ENCODE assay signal across 8 cellular contexts in the genomic region with DNA sequence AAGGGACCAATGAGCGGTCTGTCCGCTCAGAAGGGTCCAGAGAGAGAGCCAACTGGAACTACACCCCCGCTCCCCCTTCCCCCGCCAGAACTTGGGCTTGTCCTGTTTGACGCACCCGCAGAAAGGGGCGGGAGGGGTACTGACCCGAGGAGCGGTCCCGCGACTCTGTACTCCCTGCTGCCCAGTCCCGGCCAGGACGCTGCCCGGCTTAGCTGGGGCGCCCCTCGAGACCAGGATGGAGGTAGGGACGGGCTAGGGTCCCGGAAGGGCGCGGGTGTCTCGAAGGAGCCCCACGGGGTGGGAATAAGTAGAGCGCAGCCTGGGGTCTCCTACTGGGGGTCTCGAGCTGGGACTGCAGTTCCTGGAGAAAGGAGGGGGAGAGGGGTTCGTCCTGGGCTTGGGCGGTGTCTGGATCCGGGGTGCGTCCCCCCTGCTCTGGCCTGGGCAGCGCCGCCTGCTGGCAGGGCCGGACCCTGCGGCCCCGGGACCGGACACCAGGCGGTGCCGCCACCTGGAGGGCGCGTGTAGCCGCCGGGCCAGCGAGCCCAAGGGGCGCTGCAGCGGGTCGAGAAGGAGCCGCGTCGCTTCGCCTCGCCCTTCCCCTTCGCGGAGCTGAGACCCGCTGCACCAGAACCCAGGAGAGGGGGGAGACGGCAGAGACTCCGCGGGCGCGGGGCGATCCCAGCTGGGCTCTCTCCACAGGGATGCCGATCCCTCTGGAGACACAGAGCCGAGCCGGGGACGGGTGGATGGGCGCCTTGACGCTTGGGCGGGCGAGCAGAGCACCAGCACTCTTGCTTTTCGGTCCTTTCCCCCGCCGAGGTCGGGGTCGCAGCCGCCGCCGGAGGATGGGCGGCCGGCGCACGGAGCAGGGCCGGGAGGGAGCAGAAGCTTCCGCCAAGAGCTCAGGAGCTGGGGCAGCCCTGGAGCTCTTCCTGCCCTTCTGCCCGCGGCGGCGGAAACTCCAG. TPM values are rescaled to one million over a fixed set of nuclear protein-coding genes. Genes with fewer than 3 reads are reported as not detected.
DNase-seq lines count a peak whose midpoint lies in the region; TF ChIP-seq lines count a peak whose summit lies in the region.

No MANE protein-coding gene starts in this region.

- H3K23ac ChIP-seq in H9 (ENCODE audit: insufficient read length, low read depth, low read length) = no peak overlapping the region

- H3K9ac ChIP-seq in H9 (ENCODE audit: extremely low read depth, insufficient read length, low read length) = no peak overlapping the region
- H3K9ac ChIP-seq in Loucy (ENCODE audit: low read depth, low read length, poor library complexity, severe bottlenecking) = peak overlapping the region; percentile 84
- peak overlapping the region; percentile 95 for H3K9ac ChIP-seq in skeletal muscle satellite cell (ENCODE audit: low read depth, low read length)

- H3K27ac Mint-ChIP-seq in H9 = peak overlapping the region; percentile 59 to 87 (median 64); a peak in 5 of 7 replicates

- H3K18ac ChIP-seq in H9 (ENCODE audit: insufficient read length, low read depth, low read length) = no peak overlapping the region

- no peaks in the 10 kb centered on the region for H3K36me3 ChIP-seq in Loucy (ENCODE audit: insufficient read depth, low read length)
- H3K36me3 ChIP-seq in skeletal muscle satellite cell (ENCODE audit: insufficient read depth, low read length) = no peaks in the 10 kb centered on the region

- no peaks in the 10 kb centered on the region for H4K20me1 ChIP-seq in H9 (ENCODE audit: control insufficient read depth, insufficient read depth, insufficient read length)
- H4K20me1 ChIP-seq in Loucy (ENCODE audit: insufficient read depth, low read length, poor library complexity, severe bottlenecking) = peaks cover 5% of the 10 kb centered on the region

- DNase-seq in H9 (peak; percentile 83), T-helper 9 cell (peak; percentile 72), astrocyte of the spinal cord (ENCODE audit: low read depth, low spot score) (peak; percentile 75)
- DNase-seq in NK-92 treated with Interleukin-12 subunit alpha and Interleukin-12 subunit beta, amount 100 ng/mL, for 24 hours (lab: John Stamatoyannopoulos, UW) = no peak

- no peak overlapping the region for H3K14ac ChIP-seq in H9 (ENCODE audit: insufficient read depth, low read length)

- H2BK15ac ChIP-seq in H9 (ENCODE audit: low read depth, low read length) = no peak overlapping the region

- no peak overlapping the region for H2AK5ac ChIP-seq in H9 (ENCODE audit: insufficient read length, low read length)

- peaks cover 28% of the 10 kb centered on the region for H3K23me2 ChIP-seq in H9 (ENCODE audit: insufficient read length, low read depth, low read length, poor library complexity, severe bottlenecking)

- peak overlapping the region; percentile 88 to 95 for H3K4me3 Mint-ChIP-seq in H9

- H3K9me2 ChIP-seq in Loucy (replicated peaks; ENCODE audit: low read depth, low read length) = no peaks in the 10 kb centered on the region

- TF ChIP-seq CTCF in GM12872 (IDR thresholded peaks at IDR 0.05; ENCODE audit: insufficient read depth, low read depth, low read length) (peak; percentile 99), H9 (conservative IDR thresholded peaks at IDR 0.05) (peak; percentile 100), Loucy (conservative IDR thresholded peaks at IDR 0.05; ENCODE audit: low read length) (peak; percentile 98), astrocyte of the spinal cord (IDR thresholded peaks at IDR 0.05; ENCODE audit: low read depth, low read length) (peak; percentile 95)

- H2BK5ac ChIP-seq in H9 (ENCODE audit: insufficient read length, low read length) = no peak overlapping the region

- H3K4me3 ChIP-seq in Loucy (ENCODE audit: low read length, poor library complexity, severe bottlenecking) (peak overlapping the region; percentile 84), astrocyte of the spinal cord (ENCODE audit: low read depth, low read length) (peak overlapping the region; percentile 87), iPS-11a (ENCODE audit: low read depth, low read length) (peak overlapping the region; percentile 55), skeletal muscle satellite cell (ENCODE audit: low read length) (peak overlapping the region; percentile 98)

- H3K36me3 Mint-ChIP-seq in H9 (ENCODE audit: insufficient read depth in 1 of 3, low read depth in 3 of 3) = no peaks in the 10 kb centered on the region

- H3K27me3 Mint-ChIP-seq in H9 (ENCODE audit: low read depth) = peaks cover 49% of the 10 kb centered on the region

- no peak overlapping the region for H2BK20ac ChIP-seq in H9 (ENCODE audit: low read depth, low read length, poor library complexity, severe bottlenecking)

- H4K91ac ChIP-seq in H9 (ENCODE audit: insufficient read length, low read depth, low read length) = no peak overlapping the region

- H3F3A ChIP-seq in Loucy (ENCODE audit: low read depth) = no peaks in the 10 kb centered on the region; the same call in 1 of the 2 replicates

- no peak overlapping the region for H2BK12ac ChIP-seq in H9 (ENCODE audit: insufficient read length, low read depth, low read length)

- no peak overlapping the region for H3T11ph ChIP-seq in H9 (ENCODE audit: low read length)

- H3K4me1 ChIP-seq in H9 (ENCODE audit: insufficient read depth, low read length) (0 out of 2 replicates have a peak, but pooled peaks cover 2% of the 10 kb centered on the region), Loucy (ENCODE audit: insufficient read depth, low read length, poor library complexity, severe bottlenecking) (peaks cover 30% of the 10 kb centered on the region), skeletal muscle satellite cell (ENCODE audit: control insufficient read depth, insufficient read depth, low read length) (peaks cover 59% of the 10 kb centered on the region)

- WGBS in H9 (ENCODE audit: extremely low coverage, insufficient read length, low lambda C conversion rate) = no CpG with 5 or more reads among the region's 84 CpGs

- no peak overlapping the region for H4K8ac ChIP-seq in H9 (replicated peaks; ENCODE audit: insufficient read length, low read depth, low read length)

- H3K4ac ChIP-seq in H9 (ENCODE audit: low read depth, low read length) = no peak overlapping the region

- in situ Hi-C loops in astrocyte of the spinal cord (cut with HindIII; ENCODE audit: low sequenced_read_pairs) = no loop called here

- H3K79me2 ChIP-seq in H9 (ENCODE audit: insufficient read depth, low read length) (no peaks in the 10 kb centered on the region), Loucy (ENCODE audit: insufficient read depth, low read length) (peaks cover 13% of the 10 kb centered on the region; the same call in 1 of the 2 replicates)

- H3K27me3 ChIP-seq in H9 (ENCODE audit: insufficient read depth, low read length) = peaks cover 27% of the 10 kb centered on the region
- no peaks in the 10 kb centered on the region for H3K27me3 ChIP-seq in Loucy (ENCODE audit: insufficient read depth, low read length, poor library complexity, severe bottlenecking)
- no peaks in the 10 kb centered on the region for H3K27me3 ChIP-seq in skeletal muscle satellite cell (ENCODE audit: control insufficient read depth, insufficient read depth, low read length)

- H3K27ac ChIP-seq in H9 (ENCODE audit: insufficient read length, low read depth, low read length) = no peak overlapping the region

- no peaks in the 10 kb centered on the region for H3K9me3 Mint-ChIP-seq in H9

- H4K5ac ChIP-seq in H9 (ENCODE audit: insufficient read length, low read depth, low read length) = no peak overlapping the region

- no peak overlapping the region for H2BK120ac ChIP-seq in H9 (ENCODE audit: low read depth, low read length, poor library complexity, severe bottlenecking)

- H2AFZ ChIP-seq in H9 (ENCODE audit: low read length) (no peak overlapping the region), Loucy (ENCODE audit: low read length) (peak overlapping the region; percentile 97)

- H3K4me2 ChIP-seq in H9 (ENCODE audit: insufficient read depth, insufficient read length, low read length) = peak overlapping the region; percentile 87
- H3K4me2 ChIP-seq in Loucy (ENCODE audit: low read depth, low read length, poor library complexity, severe bottlenecking) = peak overlapping the region; percentile 84
- H3K4me2 ChIP-seq in skeletal muscle satellite cell (ENCODE audit: low read length) = peak overlapping the region; percentile 98

- H3K9me3 ChIP-seq in H9 (ENCODE audit: control insufficient read depth, low read depth, low read length) (no peaks in the 10 kb centered on the region), Loucy (ENCODE audit: insufficient read depth, low read depth, low read length) (no peaks in the 10 kb centered on the region), skeletal muscle satellite cell (replicated peaks; ENCODE audit: low read length) (no peaks in the 10 kb centered on the region)

- H3K56ac ChIP-seq in H9 (ENCODE audit: insufficient read length, low read depth, low read length) = no peak overlapping the region

- no peaks in the 10 kb centered on the region for H3K79me1 ChIP-seq in H9 (ENCODE audit: insufficient read depth, low read depth, low read length, poor library complexity, severe bottlenecking)

- H3K4me1 Mint-ChIP-seq in H9 = peaks cover 61 to 63% of the 10 kb centered on the region in 2 experiments

RNA-seq across cellular contexts. Expression of gene CACNB3, which starts 3.7 kb away (rescaled TPM):
- total RNA-seq in H9 (2021) = 34.9 and 35.1 TPM in 2 replicates
- 9.6 and 15.3 TPM in 2 replicates for total RNA-seq in skeletal muscle satellite cell (2012; rRNA removed)

RNA-seq across cellular contexts. Expression of gene ADCY6, which starts 25.7 kb away (rescaled TPM):
- 30.2 and 31.1 TPM in 2 replicates for total RNA-seq in H9 (2021)
- total RNA-seq in skeletal muscle satellite cell (2012; rRNA removed) = 15.5 and 19.7 TPM in 2 replicates

RNA-seq across cellular contexts. Expression of gene DDX23, which starts 37.4 kb away (rescaled TPM):
- 98.1 and 104 TPM in 2 replicates for total RNA-seq in H9 (2021)
- total RNA-seq in skeletal muscle satellite cell (2012; rRNA removed) = 48.1 and 53.5 TPM in 2 replicates

RNA-seq across cellular contexts. Expression of gene RND1, which starts 51.1 kb away (rescaled TPM):
- 9.5 and 9.7 TPM in 2 replicates for total RNA-seq in H9 (2021)
- total RNA-seq in skeletal muscle satellite cell (2012; rRNA removed) = not detected in 2 replicates
